In the genomic region with DNA sequence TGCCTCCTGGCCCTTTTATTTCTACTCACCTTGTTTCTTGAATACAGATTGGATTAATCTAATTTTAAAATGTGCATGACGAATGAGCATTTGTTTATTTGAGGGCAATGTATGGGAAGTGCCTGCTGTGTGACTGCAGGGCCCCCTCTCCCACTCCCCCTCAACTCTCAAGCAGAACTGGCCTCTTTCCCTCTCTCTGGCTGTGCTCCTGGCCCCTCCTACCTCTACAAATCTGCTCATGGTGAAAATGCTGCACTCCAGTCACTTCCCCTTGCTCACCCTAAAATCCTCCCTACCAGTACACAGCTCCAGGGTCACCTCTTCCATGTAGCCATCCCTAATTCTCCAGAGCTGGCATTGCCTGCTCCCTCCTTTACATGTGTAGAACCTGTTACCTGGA, we compare ENCODE assay signal across 11 cellular contexts. TPM values are rescaled to one million over a fixed set of nuclear protein-coding genes. Genes with fewer than 3 reads are reported as not detected.
A peak's percentile ranks its signal among the peaks of the same experiment; 100 is the strongest.
DNase-seq lines count a peak whose midpoint lies in the region; ATAC-seq and TF ChIP-seq lines count a peak whose summit lies in the region.
"Had no signal": no experiment of that assay in that cellular context is flagged by ENCODE, and none has a peak within 500 bp of the region (broad histone marks: within the 10 kb centered on the region; RNA-seq: fewer than 3 reads in every experiment).

No MANE protein-coding gene starts in this region.

- TF ChIP-seq CTCF in left ventricle myocardium inferior (IDR thresholded peaks at IDR 0.05; ENCODE audit: borderline replicate concordance) (no peak), nephron progenitor cell (IDR thresholded peaks at IDR 0.05) (no peak)

- H3K9me3 Mint-ChIP-seq in central memory CD8-positive, alpha-beta T cell: no peaks in the 10 kb centered on the region
- H3K9me3 Mint-ChIP-seq in nephron progenitor cell: no peaks in the 10 kb centered on the region

- H3K4me3 Mint-ChIP-seq in central memory CD8-positive, alpha-beta T cell: no peak overlapping the region
- H3K4me3 Mint-ChIP-seq in nephron progenitor cell: peak overlapping the region; percentile 36

- WGBS in aorta, 2 donors: 0 to 25% methylated on average over 1 of the region's 1 CpG

- peaks cover 15% of the 10 kb centered on the region for H3K27me3 Mint-ChIP-seq in central memory CD8-positive, alpha-beta T cell
- H3K27me3 Mint-ChIP-seq in nephron progenitor cell (ENCODE audit: low read depth, poor library complexity): peaks cover 3% of the 10 kb centered on the region

- no peaks in the 10 kb centered on the region for H3K4me1 Mint-ChIP-seq in central memory CD8-positive, alpha-beta T cell
- H3K4me1 Mint-ChIP-seq in nephron progenitor cell: peaks cover 63% of the 10 kb centered on the region

- peaks cover 9% of the 10 kb centered on the region for H3K36me3 Mint-ChIP-seq in central memory CD8-positive, alpha-beta T cell (ENCODE audit: insufficient read depth)
- H3K36me3 Mint-ChIP-seq in nephron progenitor cell (ENCODE audit: low read depth): peaks cover 19% of the 10 kb centered on the region

- peak overlapping the region; percentile 54 for H3K27ac Mint-ChIP-seq in central memory CD8-positive, alpha-beta T cell (ENCODE audit: low read depth)
- H3K27ac Mint-ChIP-seq in nephron progenitor cell: peak overlapping the region; percentile 86

- H3K9me3 ChIP-seq in left ventricle myocardium inferior (replicated peaks): no peaks in the 10 kb centered on the region
- no peaks in the 10 kb centered on the region for H3K9me3 ChIP-seq in aorta (ENCODE audit: control insufficient read depth, low read length)

- H3K27me3 ChIP-seq in left ventricle myocardium inferior (ENCODE audit: low read depth) (no peaks in the 10 kb centered on the region), aorta (ENCODE audit: control insufficient read depth in 1 of 2, insufficient read depth in 2 of 2, low read length in 1 of 2) (no peaks in the 10 kb centered on the region)

- H3K4me3 ChIP-seq in left ventricle myocardium inferior (no peak overlapping the region), aorta (ENCODE audit: low read length in 2 of 2) (no peak overlapping the region)

- H3K36me3 ChIP-seq in left ventricle myocardium inferior: no peaks in the 10 kb centered on the region
- H3K36me3 ChIP-seq in aorta (ENCODE audit: control insufficient read depth in 1 of 2, insufficient read depth in 2 of 2, low read length in 1 of 2): no peaks in the 10 kb centered on the region

- no peak for ATAC-seq in left ventricle myocardium superior
- ATAC-seq in central memory CD8-positive, alpha-beta T cell (replicated peaks; ENCODE audit: extremely low read depth, poor library complexity, severe bottlenecking): no peak
- no peak for ATAC-seq in aorta (ENCODE audit: low FRiP score)
- no peak for ATAC-seq in GM18498 (IDR thresholded peaks at IDR 0.05; ENCODE audit: unreplicated experiment)

- H3K4me1 ChIP-seq in left ventricle myocardium inferior (peaks cover 77% of the 10 kb centered on the region), aorta (ENCODE audit: control insufficient read depth in 1 of 2, insufficient read depth in 2 of 2, low read length in 2 of 2) (peaks cover 12 to 25% of the 10 kb centered on the region in 2 donors)

- DNase-seq in left ventricle myocardium inferior: no peak
- DNase-seq in left ventricle myocardium superior: no peak
- DNase-seq in central memory CD8-positive, alpha-beta T cell (ENCODE audit: low spot score in 2 of 2): no peak
- no peak for DNase-seq in nephron progenitor cell
- no peak for DNase-seq in aorta
- no peak for DNase-seq in NCI-H748 treated with DMSO at 0.1 percent for 48 hours (lab: John Stamatoyannopoulos, UW)
- no peak for DNase-seq in AG08396 (ENCODE audit: low spot score)
- DNase-seq: activated CD4-positive, alpha-beta T cell treated with anti-CD3 and anti-CD28 coated beads, Interleukin-2, amount 50 U/mL, for 1 hour; NCI-H1048; occipital lobe had no signal

- peak overlapping the region; percentile 98 for H3K27ac ChIP-seq in left ventricle myocardium inferior (replicated peaks)
- peak overlapping the region; percentile 91 to 99 for H3K27ac ChIP-seq in aorta (ENCODE audit: low read depth in 1 of 2, low read length in 2 of 2)

- intact Hi-C loops in left ventricle myocardium inferior (cut with micrococcal nuclease): no loop called here
- intact Hi-C loops in left ventricle myocardium superior (cut with micrococcal nuclease): no loop called here
- intact Hi-C loops in aorta (cut with DNase I): no loop called here

RNA-seq across cellular contexts. Expression of gene NDST1, which starts 17.2 kb away (rescaled TPM):
- total RNA-seq in left ventricle myocardium inferior (58.9 TPM), left ventricle myocardium superior (57.9 TPM), aorta (100 to 1,000 TPM in 1 of 2 donors, 10 to 100 TPM in 1; 74.0 to 116 TPM)
- polyA plus RNA-seq in aorta: 10 to 100 TPM; 10.4 to 12.1 TPM

RNA-seq across cellular contexts. Expression of gene RPS14, which starts 41.2 kb away (rescaled TPM):
- total RNA-seq in left ventricle myocardium inferior (1,202 TPM), left ventricle myocardium superior (1,255 TPM), aorta (1,000 to 10,000 TPM; 1,419 to 1,480 TPM)
- 1,000 to 10,000 TPM; 3,586 to 6,043 TPM for polyA plus RNA-seq in aorta
